Comparison of ENCODE assay signal across 8 cellular contexts in the genomic region with DNA sequence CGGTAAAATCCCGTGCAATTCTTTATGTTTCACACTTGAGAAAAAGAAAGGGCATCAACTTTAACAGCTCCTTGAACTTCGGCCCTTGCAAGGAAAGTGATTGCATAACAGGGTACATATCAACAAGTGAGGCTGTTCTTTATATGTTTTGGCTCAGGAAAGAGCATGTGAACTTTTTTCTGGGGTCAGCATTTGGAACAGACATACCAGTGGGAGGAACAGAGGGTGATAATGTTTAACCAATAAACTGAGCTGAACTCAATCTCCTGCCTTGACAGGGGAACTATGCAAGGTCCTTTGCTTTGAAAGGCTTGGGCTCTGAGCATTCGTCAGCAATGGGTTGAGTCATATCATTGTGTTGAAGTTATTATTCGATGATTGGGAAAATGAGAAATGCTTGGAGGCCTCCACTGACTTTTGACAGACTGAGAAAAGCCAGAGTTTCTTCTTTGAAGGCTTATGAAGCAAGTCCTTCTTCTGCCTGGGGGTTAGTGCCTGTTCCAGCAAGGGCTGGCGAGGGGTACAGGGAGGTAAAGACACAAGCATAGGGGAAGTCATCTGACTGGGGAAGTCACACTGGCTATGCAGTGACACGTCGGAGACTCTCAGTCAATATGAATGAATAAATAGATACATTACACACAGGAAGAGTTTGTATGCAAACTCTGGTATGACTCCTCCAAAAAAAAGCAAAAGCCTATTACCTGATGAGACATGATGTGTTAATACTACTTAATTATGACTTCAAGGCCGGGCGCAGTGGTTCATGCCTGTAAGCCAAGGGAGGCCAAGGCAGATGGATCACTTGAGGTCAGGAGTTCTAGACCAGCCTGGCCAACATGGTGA. TPM values are rescaled to one million over a fixed set of nuclear protein-coding genes. Genes with fewer than 3 reads are reported as not detected.
DNase-seq lines count a peak whose midpoint lies in the region; FAIRE-seq and TF ChIP-seq lines count a peak whose summit lies in the region.

No MANE protein-coding gene starts in this region.

- peak; percentile 57 to 91 (median 86) for TF ChIP-seq EP300 in sigmoid colon (IDR thresholded peaks at IDR 0.05)

- H3K27me3 ChIP-seq in adrenal gland = peaks cover 2% of the 10 kb centered on the region
- H3K27me3 ChIP-seq in left ventricle myocardium inferior (ENCODE audit: low read depth) = peaks cover 6% of the 10 kb centered on the region
- no peaks in the 10 kb centered on the region for H3K27me3 ChIP-seq in sigmoid colon

- H3K4me3 ChIP-seq in adrenal gland = no peak overlapping the region
- H3K4me3 ChIP-seq in left ventricle myocardium inferior = no peak overlapping the region
- peak overlapping the region in 1 of 4 donors; percentile 3 for H3K4me3 ChIP-seq in sigmoid colon

- intact Hi-C loops in adrenal gland (cut with DNase I) = no loop called here
- intact Hi-C loops in left ventricle myocardium inferior (cut with micrococcal nuclease) = loop anchor here (5.0 kb wide), 1 partner anchor 103 kb away; no protein-coding TSS in a partner anchor
- intact Hi-C loops in sigmoid colon (cut with DNase I) = loop anchor here (1.0 kb wide), 1 partner anchor 50 kb away; no protein-coding TSS in a partner anchor

- WGBS in adrenal gland, 4 donors = 47 to 56% (median 51%) methylated on average over 10 of the region's 10 CpGs
- 35 to 65% methylated on average over 10 of the region's 10 CpGs for WGBS in sigmoid colon, 2 donors

- TF ChIP-seq CTCF in adrenal gland (IDR thresholded peaks at IDR 0.05) (no peak), left ventricle myocardium inferior (IDR thresholded peaks at IDR 0.05; ENCODE audit: borderline replicate concordance) (no peak), sigmoid colon (IDR thresholded peaks at IDR 0.05) (no peak)

- peaks cover 0 to 11% of the 10 kb centered on the region in 2 donors for H3K4me1 ChIP-seq in adrenal gland (replicated peaks in 1 of 2)
- H3K4me1 ChIP-seq in left ventricle myocardium inferior = peaks cover 14% of the 10 kb centered on the region
- H3K4me1 ChIP-seq in sigmoid colon = peaks cover 0 to 35% (median 25%) of the 10 kb centered on the region in 4 donors

- peak; percentile 51 for DNase-seq in EL
- peak; percentile 29 to 72 (median 52) for DNase-seq in adrenal gland
- DNase-seq in left ventricle myocardium inferior = no peak
- peak; percentile 87 for DNase-seq in sigmoid colon
- DNase-seq in SHP77 (lab: John Stamatoyannopoulos, UW) = no peak
- DNase-seq in GM12892 (ENCODE audit: insufficient read length) = no peak
- no peak for DNase-seq in stimulated activated CD4-positive, alpha-beta T cell treated with anti-CD3 and anti-CD28 coated beads, Interleukin-12 subunit alpha, Interleukin-12 subunit beta, amount 100 ng/mL, for 4 hours
- no peak for DNase-seq in NCI-H2196 treated with DMSO at 0.1 percent for 48 hours (lab: John Stamatoyannopoulos, UW; ENCODE audit: unreplicated experiment)

- peak overlapping the region in 4 of 5 donors; percentile 9 to 57 (median 34) for H3K27ac ChIP-seq in adrenal gland
- H3K27ac ChIP-seq in left ventricle myocardium inferior (replicated peaks) = peak overlapping the region; percentile 50
- peak overlapping the region; percentile 57 to 87 (median 79) for H3K27ac ChIP-seq in sigmoid colon

- H3K36me3 ChIP-seq in adrenal gland (replicated peaks in 1 of 2) (no peaks in the 10 kb centered on the region), left ventricle myocardium inferior (no peaks in the 10 kb centered on the region), sigmoid colon (no peaks in the 10 kb centered on the region)

- FAIRE-seq in GM12892 (lab: Jason Lieb, UNC) = no peak

- TF ChIP-seq POLR2A in adrenal gland (IDR thresholded peaks at IDR 0.05) = no peak
- TF ChIP-seq POLR2A in sigmoid colon (IDR thresholded peaks at IDR 0.05) = no peak
- no peak for TF ChIP-seq POLR2A in GM12892 (IDR thresholded peaks at IDR 0.05; ENCODE audit: low read depth, low read length)

- H3K9me3 ChIP-seq in adrenal gland (replicated peaks in 1 of 3) = no peaks in the 10 kb centered on the region
- H3K9me3 ChIP-seq in left ventricle myocardium inferior (replicated peaks) = no peaks in the 10 kb centered on the region
- H3K9me3 ChIP-seq in sigmoid colon = no peaks in the 10 kb centered on the region

RNA-seq across cellular contexts. Expression of gene CYB5A, which starts 57.2 kb away (rescaled TPM):
- 100 to 1,000 TPM in 5 of 8 donors, 10 to 100 TPM in 3; 70.8 to 193 (median 130) TPM for total RNA-seq in adrenal gland
- 100 to 1,000 TPM in 1 of 3 donors, 10 to 100 TPM in 2; 62.0 to 207 (median 84.4) TPM for polyA plus RNA-seq in adrenal gland
- 105 TPM for total RNA-seq in left ventricle myocardium inferior
- 100 to 1,000 TPM; 137 to 533 (median 241) TPM for total RNA-seq in sigmoid colon
- polyA plus RNA-seq in sigmoid colon = 100 to 1,000 TPM; 141 to 213 (median 163) TPM
- polyA plus RNA-seq in GM12892 (2012; ENCODE audit: missing spikeins) = 163 TPM

Comparison
In these comparisons a context has a peak if more than half of its experiments do, and no peak if none do; other contexts are left out.
1. DNase-seq: peak in EL (single experiment), adrenal gland (7 of 7) and sigmoid colon (single experiment); none in left ventricle myocardium inferior (single experiment), SHP77 (0 of 2), GM12892 (single experiment), stimulated activated CD4-positive, alpha-beta T cell treated with anti-CD3 and anti-CD28 coated beads, Interleukin-12 subunit alpha, Interleukin-12 subunit beta, amount 100 ng/mL, for 4 hours (single experiment) and NCI-H2196 treated with DMSO at 0.1 percent for 48 hours (single experiment).
2. intact Hi-C loops: an anchor here in left ventricle myocardium inferior (5.0 kb wide) and sigmoid colon (1.0 kb wide); none called in adrenal gland.
3. Peak in every context shown above with its lines, with median percentiles within 50 percentile points of each other: H3K27ac ChIP-seq.